ENCODE assay signal across 8 cellular contexts in the genomic region with DNA sequence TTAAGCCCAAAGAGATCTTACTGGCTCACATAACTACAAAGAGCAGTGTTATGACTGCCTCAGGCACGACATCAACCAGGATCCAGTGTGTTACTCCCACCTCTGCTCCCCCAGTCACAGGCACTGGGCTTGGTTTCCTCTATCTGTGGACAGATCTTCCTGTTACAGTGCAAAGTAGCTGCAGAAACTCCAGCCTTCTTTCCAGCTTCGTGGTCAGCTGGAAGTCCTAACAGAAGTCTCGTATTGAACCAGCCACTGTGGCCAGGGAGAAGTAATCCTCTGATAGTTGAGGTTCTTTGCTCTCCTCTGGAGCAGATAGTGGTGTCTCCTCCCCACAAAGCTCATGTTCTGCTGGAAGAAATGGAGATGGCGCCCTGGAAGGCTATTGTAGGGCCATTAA. TPM values are rescaled to one million over a fixed set of nuclear protein-coding genes. Genes with fewer than 3 reads are reported as not detected.
DNase-seq lines count a peak whose midpoint lies in the region; ATAC-seq, FAIRE-seq and TF ChIP-seq lines count a peak whose summit lies in the region.
"Not testable (repeated sequence)": the region's sequence is repeated elsewhere in the genome, so short reads cannot be mapped to it uniquely, and the experiment has no call there.

No MANE protein-coding gene starts in this region.

- H2AFZ ChIP-seq in HepG2 (ENCODE audit: low read length); osteoblast (ENCODE audit: low read length): not testable (repeated sequence)

- peak overlapping the region; percentile 87 for H3K27ac Mint-ChIP-seq in T-helper 17 cell

- peaks cover 62 to 75% (median 68%) of the 10 kb centered on the region in 11 experiments for H3K36me3 ChIP-seq in BLaER1 treated with 17β-estradiol and CSF1 and Interleukin-3, amounts not matched to agents 10 nM and 100 nM
- H3K36me3 ChIP-seq in adrenal gland (replicated peaks in 1 of 2), result peaks cover 0 to 24% of the 10 kb centered on the region in 2 donors
- H3K36me3 ChIP-seq in HepG2 (replicated peaks in 1 of 2; ENCODE audit: control insufficient read depth in 1 of 2, insufficient read depth in 2 of 2, low read length in 2 of 2), result peaks cover 11 to 44% of the 10 kb centered on the region in 2 experiments; a peak in 4 of 5 replicates
- H3K36me3 ChIP-seq in osteoblast (ENCODE audit: insufficient read depth, low read length), result peaks cover 47% of the 10 kb centered on the region
- H3K36me3 ChIP-seq in thyroid gland, result peaks cover 23 to 24% of the 10 kb centered on the region in 2 donors

- WGBS in adrenal gland, 4 donors, result 70 to 86% (median 80%) methylated on average over 4 of the region's 4 CpGs
- 90% methylated on average over 4 of the region's 4 CpGs for WGBS in HepG2 (ENCODE audit: low lambda C conversion rate)
- WGBS in thyroid gland, 2 donors, result 82 to 90% methylated on average over 4 of the region's 4 CpGs

- not testable (repeated sequence) for H3K27me3 Mint-ChIP-seq in T-helper 17 cell

- not testable (repeated sequence) for BruUV-seq in HepG2 (replicated peaks; lab: Mats Ljungman, UMichigan)

- TF ChIP-seq CTCF in adrenal gland (IDR thresholded peaks at IDR 0.05); HepG2 (CRISPR knock-in tag; IDR thresholded peaks at IDR 0.05); osteoblast (IDR thresholded peaks at IDR 0.05; ENCODE audit: extremely low read depth, low read depth, low read length); thyroid gland (IDR thresholded peaks at IDR 0.05): not testable (repeated sequence)

- H3K79me2 ChIP-seq in HepG2 (ENCODE audit: insufficient read depth, low read length), result not testable (repeated sequence)
- peaks cover 20% of the 10 kb centered on the region for H3K79me2 ChIP-seq in osteoblast (ENCODE audit: insufficient read depth, low read length)

- H3K4me3 Mint-ChIP-seq in T-helper 17 cell, result not testable (repeated sequence)

- H3K4me1 ChIP-seq in BLaER1 treated with 17β-estradiol and CSF1 and Interleukin-3, amounts not matched to agents 10 nM and 100 nM, result peaks cover 27 to 64% (median 34%) of the 10 kb centered on the region in 10 experiments
- peaks cover 4 to 24% of the 10 kb centered on the region in 2 donors for H3K4me1 ChIP-seq in adrenal gland (replicated peaks in 1 of 2)
- H3K4me1 ChIP-seq in HepG2 (ENCODE audit: insufficient read depth, low read length), result peaks cover 15% of the 10 kb centered on the region
- peaks cover 41% of the 10 kb centered on the region for H3K4me1 ChIP-seq in osteoblast (ENCODE audit: insufficient read depth, low read length)
- H3K4me1 ChIP-seq in thyroid gland, result peaks cover 0 to 23% of the 10 kb centered on the region in 2 donors

- H3K9me3 ChIP-seq in BLaER1 treated with 17β-estradiol and CSF1 and Interleukin-3, amounts not matched to agents 10 nM and 100 nM (replicated peaks in 1 of 11); T-helper 17 cell (ENCODE audit: control insufficient read depth, low read length, poor library complexity, severe bottlenecking); adrenal gland (replicated peaks in 1 of 3); HepG2 (ENCODE audit: low read length); osteoblast (ENCODE audit: low read depth, low read length); thyroid gland: not testable (repeated sequence)

- in situ Hi-C loops in HepG2 (cut with HindIII; ENCODE audit: extremely low pct_ligation_motif_present, low pct_unique_long_range_greater_than_20kb), result not testable (repeated sequence)

- not testable (repeated sequence) for TF ChIP-seq EP300 in HepG2 (IDR thresholded peaks at IDR 0.05; ENCODE audit: low read depth in 2 of 2, low read length in 2 of 2); HepG2 (CRISPR knock-in tag; IDR thresholded peaks at IDR 0.05; ENCODE audit: borderline replicate concordance)

- not testable (repeated sequence) for H3K36me3 Mint-ChIP-seq in T-helper 17 cell (ENCODE audit: low read depth)

- peaks cover 0 to 46% (median 16%) of the 10 kb centered on the region in 11 experiments; a peak in 16 of 22 replicates for H4K20me1 ChIP-seq in BLaER1 treated with 17β-estradiol and CSF1 and Interleukin-3, amounts not matched to agents 10 nM and 100 nM
- not testable (repeated sequence) for H4K20me1 ChIP-seq in HepG2 (ENCODE audit: insufficient read depth, low read length); osteoblast (ENCODE audit: insufficient read depth, low read length)

- peak overlapping the region in 4 of 11 experiments; percentile 0 to 84 (median 48); a peak in 7 of 22 replicates for H3K4me2 ChIP-seq in BLaER1 treated with 17β-estradiol and CSF1 and Interleukin-3, amounts not matched to agents 10 nM and 100 nM
- not testable (repeated sequence) for H3K4me2 ChIP-seq in HepG2 (ENCODE audit: low read depth, low read length); osteoblast (ENCODE audit: insufficient read depth, low read length)

- POLR2A ChIA-PET in HepG2 (lab: Yijun Ruan, JAX), result not testable (repeated sequence)

- not testable (repeated sequence) for H3K27me3 ChIP-seq in BLaER1 treated with 17β-estradiol and CSF1 and Interleukin-3, amounts not matched to agents 10 nM and 100 nM; adrenal gland; HepG2 (ENCODE audit: control insufficient read depth in 1 of 2, insufficient read depth in 2 of 2, low read length in 2 of 2); osteoblast (ENCODE audit: insufficient read depth, low read length); thyroid gland

- intact Hi-C loops in adrenal gland (cut with DNase I); HepG2 (cut with micrococcal nuclease; ENCODE audit: unreplicated experiment); thyroid gland (cut with DNase I): not testable (repeated sequence)

- peaks cover 15% of the 10 kb centered on the region for H3K4me1 Mint-ChIP-seq in T-helper 17 cell

- peak overlapping the region in 3 of 11 experiments; percentile 2 to 63 (median 61); a peak in 5 of 22 replicates for H3K9ac ChIP-seq in BLaER1 treated with 17β-estradiol and CSF1 and Interleukin-3, amounts not matched to agents 10 nM and 100 nM
- not testable (repeated sequence) for H3K9ac ChIP-seq in HepG2 (ENCODE audit: insufficient read depth, low read depth, low read length)

- not testable (repeated sequence) for FAIRE-seq in HepG2 (lab: Jason Lieb, UNC)

- not testable (repeated sequence) for TF ChIP-seq RAD21 in HepG2 (CRISPR knock-in tag; IDR thresholded peaks at IDR 0.05)

- H3K4me3 ChIP-seq in BLaER1 treated with 17β-estradiol and CSF1 and Interleukin-3, amounts not matched to agents 10 nM and 100 nM; adrenal gland; HepG2 (replicated peaks in 1 of 3; ENCODE audit: insufficient read depth in 1 of 3, low read depth in 2 of 3, low read length in 3 of 3); osteoblast (ENCODE audit: insufficient read depth, low read length); thyroid gland (replicated peaks in 1 of 3): not testable (repeated sequence)

- ATAC-seq in T-helper 17 cell, result not testable (repeated sequence)
- ATAC-seq in esophagus mucosa (peak; percentile 17), HepG2 (peak; percentile 34)

- not testable (repeated sequence) for TF ChIP-seq POLR2A in adrenal gland (IDR thresholded peaks at IDR 0.05); HepG2 (IDR thresholded peaks at IDR 0.05; ENCODE audit: insufficient read depth in 1 of 2, low read depth in 2 of 2, low read length in 2 of 2); thyroid gland (IDR thresholded peaks at IDR 0.05)

- peak overlapping the region in 7 of 11 experiments; percentile 0 to 99 (median 23); a peak in 11 of 22 replicates for H3K27ac ChIP-seq in BLaER1 treated with 17β-estradiol and CSF1 and Interleukin-3, amounts not matched to agents 10 nM and 100 nM
- H3K27ac ChIP-seq in adrenal gland (peak overlapping the region in 3 of 5 donors; percentile 21 to 55 (median 28)), osteoblast (ENCODE audit: low read depth, low read length) (peak overlapping the region; percentile 49), thyroid gland (peak overlapping the region; percentile 1 to 53 (median 50))
- H3K27ac ChIP-seq in HepG2 (ENCODE audit: extremely low read length, insufficient read depth, low read length), result not testable (repeated sequence)

- peak; percentile 44 for DNase-seq in LHCN-M2 (ENCODE audit: low read depth)
- not testable (repeated sequence) for DNase-seq in T-helper 17 cell; HepG2 (ENCODE audit: low spot score); osteoblast (ENCODE audit: insufficient read length, low spot score, missing footprints); thyroid gland
- DNase-seq in adrenal gland, result peak in 1 of 7 donors; percentile 60

- CTCF ChIA-PET in HepG2 (lab: Yijun Ruan, JAX; ENCODE audit: low intra/inter-chr PET ratio, low total read pairs), result not testable (repeated sequence)

RNA-seq across cellular contexts. Expression of a gene that starts 39.5 kb away (rescaled TPM):
- total RNA-seq in LHCN-M2 (2014; rRNA removed), result 84.2 and 116 TPM in 2 replicates
- 85.6 TPM for polyA plus RNA-seq in LHCN-M2 (2012)
- total RNA-seq in T-helper 17 cell, result 10 to 100 TPM; 26.5 to 34.4 TPM
- 10 to 100 TPM; 14.6 to 52.2 (median 26.6) TPM for total RNA-seq in adrenal gland
- polyA plus RNA-seq in adrenal gland, result 10 to 100 TPM; 29.2 to 49.0 (median 31.4) TPM
- 23.9 TPM for total RNA-seq in esophagus mucosa
- total RNA-seq in HepG2 (2016; rRNA removed; fragmentation: Illumina TruSeq; extraction: Trizol), result 41.8 and 58.3 TPM in 2 replicates
- 386 and 399 TPM in 2 replicates for total RNA-seq in HepG2 (2016; cell fraction: cytosol; rRNA removed; fragmentation: Illumina TruSeq; extraction: Trizol; ENCODE audit: low read depth)
- total RNA-seq in HepG2 (2016; cell fraction: insoluble cytoplasmic fraction; rRNA removed; fragmentation: Illumina TruSeq; extraction: Trizol), result 38.1 and 61.2 TPM in 2 replicates
- 288 and 302 TPM in 2 replicates for total RNA-seq in HepG2 (2016; cell fraction: membrane; rRNA removed; fragmentation: Illumina TruSeq; extraction: Trizol)
- total RNA-seq in HepG2 (2016; cell fraction: nucleus; rRNA removed; fragmentation: Illumina TruSeq; extraction: Trizol), result 23.6 and 28.1 TPM in 2 replicates
- polyA plus RNA-seq in HepG2 (2011; rRNA removed), result 103 and 135 TPM in 2 replicates
- 76.3 and 86.4 TPM in 2 replicates for polyA plus RNA-seq in HepG2 (2011; cell fraction: cytosol; rRNA removed)
- polyA plus RNA-seq in HepG2 (2011; cell fraction: nucleus; rRNA removed), result 51.6 and 57.1 TPM in 2 replicates
- polyA plus RNA-seq in HepG2 (2012), result 58.2 and 65.1 TPM in 2 replicates
- 580 and 583 TPM in 2 replicates for polyA plus RNA-seq in HepG2 (2016; cell fraction: cytosol; fragmentation: Illumina TruSeq; extraction: Trizol; ENCODE audit: low read depth)
- 56.0 and 59.7 TPM in 2 replicates for polyA plus RNA-seq in HepG2 (2016; cell fraction: insoluble cytoplasmic fraction; fragmentation: Illumina TruSeq; extraction: Trizol; ENCODE audit: low read depth)
- polyA plus RNA-seq in HepG2 (2016; cell fraction: membrane; fragmentation: Illumina TruSeq; extraction: Trizol; ENCODE audit: low read depth), result 344 and 370 TPM in 2 replicates
- 59.0 and 59.9 TPM in 2 replicates for polyA plus RNA-seq in HepG2 (2016; cell fraction: nucleus; fragmentation: Illumina TruSeq; extraction: Trizol; ENCODE audit: insufficient read depth, low read depth)
- 45.2 and 119 TPM in 2 replicates for polyA minus RNA-seq in HepG2 (2011; rRNA and poly(A)+ RNA removed; ENCODE audit: low replicate concordance)
- 55.7 and 63.7 TPM in 2 replicates for polyA minus RNA-seq in HepG2 (2011; cell fraction: cytosol; rRNA and poly(A)+ RNA removed)
- 36.7 and 38.4 TPM in 2 replicates for polyA minus RNA-seq in HepG2 (2011; cell fraction: nucleus; rRNA and poly(A)+ RNA removed)
- 59.7 and 75.7 TPM in 2 replicates for total RNA-seq in osteoblast
- total RNA-seq in thyroid gland, result 10 to 100 TPM; 21.6 to 80.0 (median 40.6) TPM

RNA-seq across cellular contexts. Expression of a gene that starts 41.5 kb away (rescaled TPM):
- total RNA-seq in LHCN-M2 (2014; rRNA removed), result 44.2 and 49.1 TPM in 2 replicates
- 36.5 TPM for polyA plus RNA-seq in LHCN-M2 (2012)
- 10 to 100 TPM; 58.4 to 78.8 TPM for total RNA-seq in T-helper 17 cell
- total RNA-seq in adrenal gland, result 10 to 100 TPM; 45.0 to 81.5 (median 72.7) TPM
- 10 to 100 TPM; 38.9 to 68.7 (median 57.7) TPM for polyA plus RNA-seq in adrenal gland
- total RNA-seq in esophagus mucosa, result 54.5 TPM
- total RNA-seq in HepG2 (2016; rRNA removed; fragmentation: Illumina TruSeq; extraction: Trizol), result 169 and 249 TPM in 2 replicates
- 29.3 and 30.1 TPM in 2 replicates for total RNA-seq in HepG2 (2016; cell fraction: cytosol; rRNA removed; fragmentation: Illumina TruSeq; extraction: Trizol; ENCODE audit: low read depth)
- total RNA-seq in HepG2 (2016; cell fraction: insoluble cytoplasmic fraction; rRNA removed; fragmentation: Illumina TruSeq; extraction: Trizol), result 167 and 227 TPM in 2 replicates
- 76.3 and 82.8 TPM in 2 replicates for total RNA-seq in HepG2 (2016; cell fraction: membrane; rRNA removed; fragmentation: Illumina TruSeq; extraction: Trizol)
- 116 and 122 TPM in 2 replicates for total RNA-seq in HepG2 (2016; cell fraction: nucleus; rRNA removed; fragmentation: Illumina TruSeq; extraction: Trizol)
- polyA plus RNA-seq in HepG2 (2011; rRNA removed), result 123 and 133 TPM in 2 replicates
- 73.0 and 84.6 TPM in 2 replicates for polyA plus RNA-seq in HepG2 (2011; cell fraction: cytosol; rRNA removed)
- 157 and 195 TPM in 2 replicates for polyA plus RNA-seq in HepG2 (2011; cell fraction: nucleus; rRNA removed)
- 92.3 and 114 TPM in 2 replicates for polyA plus RNA-seq in HepG2 (2012)
- 11.7 and 12.8 TPM in 2 replicates for polyA plus RNA-seq in HepG2 (2016; cell fraction: cytosol; fragmentation: Illumina TruSeq; extraction: Trizol; ENCODE audit: low read depth)
- polyA plus RNA-seq in HepG2 (2016; cell fraction: insoluble cytoplasmic fraction; fragmentation: Illumina TruSeq; extraction: Trizol; ENCODE audit: low read depth), result 160 and 180 TPM in 2 replicates
- 34.7 and 36.5 TPM in 2 replicates for polyA plus RNA-seq in HepG2 (2016; cell fraction: membrane; fragmentation: Illumina TruSeq; extraction: Trizol; ENCODE audit: low read depth)
- polyA plus RNA-seq in HepG2 (2016; cell fraction: nucleus; fragmentation: Illumina TruSeq; extraction: Trizol; ENCODE audit: insufficient read depth, low read depth), result 194 and 214 TPM in 2 replicates
- 160 and 261 TPM in 2 replicates for polyA minus RNA-seq in HepG2 (2011; rRNA and poly(A)+ RNA removed; ENCODE audit: low replicate concordance)
- 82.4 and 91.4 TPM in 2 replicates for polyA minus RNA-seq in HepG2 (2011; cell fraction: cytosol; rRNA and poly(A)+ RNA removed)
- polyA minus RNA-seq in HepG2 (2011; cell fraction: nucleus; rRNA and poly(A)+ RNA removed), result 115 and 127 TPM in 2 replicates
- 82.5 and 90.5 TPM in 2 replicates for total RNA-seq in osteoblast
- total RNA-seq in thyroid gland, result 100 to 1,000 TPM in 2 of 4 donors, 10 to 100 TPM in 2; 80.5 to 172 (median 117) TPM
